ENCODE assay signal across 9 cellular contexts in genomic region chr5:14153932-14154646, GRCh38. TPM values are rescaled to one million over a fixed set of nuclear protein-coding genes. Genes with fewer than 3 reads are reported as not detected.
DNase-seq lines count a peak whose midpoint lies in the region; FAIRE-seq and TF ChIP-seq lines count a peak whose summit lies in the region.
"Had no signal": no experiment of that assay in that cellular context is flagged by ENCODE, and none has a peak within 500 bp of the region (broad histone marks: within the 10 kb centered on the region; RNA-seq: fewer than 3 reads in every experiment).

No MANE protein-coding gene starts in this region.

- H3K36me3 ChIP-seq in bronchial epithelial cell (ENCODE audit: control insufficient read depth, insufficient read depth, low read length): no peaks in the 10 kb centered on the region

- peak; percentile 18 for TF ChIP-seq POLR2A in GM18951 (IDR thresholded peaks at IDR 0.05; ENCODE audit: extremely low read depth, insufficient read depth, insufficient read length)

- in situ Hi-C loops in GM18951 (cut with MboI; ENCODE audit: low sequenced_read_pairs, unreplicated experiment): loop anchor here (25.0 kb wide), 1 partner anchor 508 kb away; the partner anchor contains the start of gene OTULIN

- TF ChIP-seq CTCF in bronchial epithelial cell (IDR thresholded peaks at IDR 0.05; ENCODE audit: insufficient read depth, low read length, severe bottlenecking): no peak

- no peaks in the 10 kb centered on the region for H3K27me3 ChIP-seq in bronchial epithelial cell (ENCODE audit: control insufficient read depth, insufficient read depth, low read length)

- DNase-seq in HS-5 (ENCODE audit: low read depth): peak; percentile 77
- DNase-seq in bronchial epithelial cell (ENCODE audit: low read depth): peak; percentile 59
- DNase-seq in lung microvascular endothelial cell (ENCODE audit: low read depth in 2 of 2): peak; percentile 75 to 91
- DNase-seq in urothelium cell line (ENCODE audit: low spot score): peak; percentile 69
- DNase-seq in activated effector memory CD4-positive, alpha-beta T cell treated with anti-CD3 and anti-CD28 coated beads, Interleukin-2, amount 50 U/mL, for 16 hours: no peak
- no peak for DNase-seq in SIG-M5 (lab: John Stamatoyannopoulos, UW)
- DNase-seq in NCI-H2196 treated with DMSO at 0.1 percent for 48 hours (lab: John Stamatoyannopoulos, UW; ENCODE audit: unreplicated experiment): no peak

- no peak overlapping the region for H3K4me3 ChIP-seq in bronchial epithelial cell (ENCODE audit: low read depth, low read length)
- H3K4me3 ChIP-seq: SK-N-MC had no signal

- FAIRE-seq in bronchial epithelial cell (lab: Jason Lieb, UNC) (no peak), urothelium cell line (lab: Jason Lieb, UNC) (no peak)

RNA-seq across cellular contexts. Expression of gene TRIO, which starts 10.9 kb away (rescaled TPM):
- total RNA-seq in bronchial epithelial cell: 69.4 and 71.6 TPM in 2 replicates
- 69.5 and 95.6 TPM in 2 replicates for total RNA-seq in lung microvascular endothelial cell

Comparison
In these comparisons a context has a peak if more than half of its experiments do, and no peak if none do; other contexts are left out.
1. DNase-seq: peak in HS-5 (single experiment), bronchial epithelial cell (single experiment), lung microvascular endothelial cell (2 of 2) and urothelium cell line (single experiment); none in activated effector memory CD4-positive, alpha-beta T cell treated with anti-CD3 and anti-CD28 coated beads, Interleukin-2, amount 50 U/mL, for 16 hours (single experiment), SIG-M5 (single experiment) and NCI-H2196 treated with DMSO at 0.1 percent for 48 hours (single experiment).